ENCODE assay signal across 12 cellular contexts in genomic region chr17:2897605-2898004, GRCh38.
A peak's percentile ranks its signal among the peaks of the same experiment; 100 is the strongest.
DNase-seq lines count a peak whose midpoint lies in the region; ATAC-seq and TF ChIP-seq lines count a peak whose summit lies in the region.
"Had no signal": no experiment of that assay in that cellular context is flagged by ENCODE, and none has a peak within 500 bp of the region (broad histone marks: within the 10 kb centered on the region; RNA-seq: fewer than 3 reads in every experiment).

No MANE protein-coding gene starts in this region.

- POLR2A ChIA-PET in WTC11 (lab: Charles Lee) = interaction anchor here (0.7 kb wide), 1 partner anchor 1670 kb away, joined by 3 read pairs; no protein-coding TSS in a partner anchor

- H3K36me3 Mint-ChIP-seq in WTC11 (peaks cover 17% of the 10 kb centered on the region), progenitor cell of endocrine pancreas (ENCODE audit: insufficient read depth) (peaks cover 17% of the 10 kb centered on the region)

- H3K27ac Mint-ChIP-seq in WTC11 (peak overlapping the region; percentile 70), progenitor cell of endocrine pancreas (peak overlapping the region; percentile 98)
- H3K27ac Mint-ChIP-seq: CD4-positive, CD25-positive, alpha-beta regulatory T cell had no signal

- DNase-seq in NCI-H2171 treated with DMSO at 0.1 percent for 48 hours (lab: John Stamatoyannopoulos, UW) = peak; percentile 57
- no peak for DNase-seq in NCI-H2171 (lab: John Stamatoyannopoulos, UW)
- peak; percentile 17 for DNase-seq in DMS53 treated with DMSO at 0.1 percent for 48 hours (lab: John Stamatoyannopoulos, UW; ENCODE audit: unreplicated experiment)
- no peak for DNase-seq in WTC11 (ENCODE audit: low spot score)
- DNase-seq in progenitor cell of endocrine pancreas (ENCODE audit: low spot score, unreplicated experiment) = no peak
- no peak for DNase-seq in amniotic stem cell (lab: John Stamatoyannopoulos, UW)
- DNase-seq in NCI-H128 (lab: John Stamatoyannopoulos, UW; ENCODE audit: unreplicated experiment) = no peak
- DNase-seq: ACHN; Calu3; CD4-positive, CD25-positive, alpha-beta regulatory T cell; IMR-90 had no signal

- ATAC-seq in WTC11 (no peak), GM19452 (IDR thresholded peaks at IDR 0.05; ENCODE audit: unreplicated experiment) (no peak)

- no peaks in the 10 kb centered on the region for H3K27me3 Mint-ChIP-seq in WTC11 (ENCODE audit: low read depth)
- no peaks in the 10 kb centered on the region for H3K27me3 Mint-ChIP-seq in progenitor cell of endocrine pancreas
- H3K27me3 Mint-ChIP-seq: CD4-positive, CD25-positive, alpha-beta regulatory T cell had no signal

- H3K9me3 Mint-ChIP-seq in WTC11 (0 out of 2 replicates have a peak, but pooled peaks cover 11% of the 10 kb centered on the region), progenitor cell of endocrine pancreas (ENCODE audit: low read depth) (peaks cover 7% of the 10 kb centered on the region)
- H3K9me3 Mint-ChIP-seq: CD4-positive, CD25-positive, alpha-beta regulatory T cell had no signal

- H3K4me1 Mint-ChIP-seq in WTC11 (peaks cover 46% of the 10 kb centered on the region), progenitor cell of endocrine pancreas (ENCODE audit: low read depth) (peaks cover 48% of the 10 kb centered on the region)

- H3K4me3 Mint-ChIP-seq in WTC11 (no peak overlapping the region), progenitor cell of endocrine pancreas (ENCODE audit: low read depth) (no peak overlapping the region)
- H3K4me3 Mint-ChIP-seq: CD4-positive, CD25-positive, alpha-beta regulatory T cell had no signal

- CTCF ChIA-PET in WTC11 (lab: Charles Lee) = interaction anchor here (1.0 to 1.4 kb wide), 2 partner anchors 10 to 48 kb away, joined by 3 to 5 read pairs; no protein-coding TSS in a partner anchor

- no peak for TF ChIP-seq CTCF in WTC11 (IDR thresholded peaks at IDR 0.05)
- no peak for TF ChIP-seq CTCF in progenitor cell of endocrine pancreas (IDR thresholded peaks at IDR 0.05; ENCODE audit: unreplicated experiment)

TF ChIP-seq in WTC11, 78 proteins besides CTCF, POLR2A, EP300 and RAD21:
- TF ChIP-seq FOXJ3 (CRISPR knock-in tag; IDR thresholded peaks at IDR 0.05; ENCODE audit: borderline replicate concordance) (no peak), TP53 (CRISPR knock-in tag; IDR thresholded peaks at IDR 0.05) (no peak), ARID4B (CRISPR knock-in tag; IDR thresholded peaks at IDR 0.05; ENCODE audit: borderline replicate concordance) (no peak), ZNF671 (CRISPR knock-in tag; IDR thresholded peaks at IDR 0.05) (no peak), ZNF281 (CRISPR knock-in tag; IDR thresholded peaks at IDR 0.05) (no peak), NFE2L1 (CRISPR knock-in tag; IDR thresholded peaks at IDR 0.05) (no peak), ZBTB21 (CRISPR knock-in tag; IDR thresholded peaks at IDR 0.05; ENCODE audit: borderline replicate concordance) (no peak), AR (CRISPR knock-in tag; IDR thresholded peaks at IDR 0.05) (no peak), ETV6 (CRISPR knock-in tag; IDR thresholded peaks at IDR 0.05) (no peak), ZNF219 (CRISPR knock-in tag; IDR thresholded peaks at IDR 0.05; ENCODE audit: borderline replicate concordance) (no peak), CDX4 (CRISPR knock-in tag; IDR thresholded peaks at IDR 0.05; ENCODE audit: borderline replicate concordance) (no peak)
TF ChIP-seq in WTC11: peak in this region for 0.

Comparison
In these comparisons a context has a peak if more than half of its experiments do, and no peak if none do; other contexts are left out.
1. DNase-seq: peak in NCI-H2171 treated with DMSO at 0.1 percent for 48 hours (single experiment) and DMS53 treated with DMSO at 0.1 percent for 48 hours (single experiment); none in NCI-H2171 (single experiment), WTC11 (single experiment), progenitor cell of endocrine pancreas (single experiment), amniotic stem cell (single experiment) and NCI-H128 (single experiment).